Comparison of ENCODE assay signal across 1 cellular context in genomic region chr2:169796441-169796840, GRCh38.
TF ChIP-seq lines count a peak whose summit lies in the region.

No MANE protein-coding gene starts in this region.

TF ChIP-seq in K562, 482 proteins besides CTCF, POLR2A, EP300 and RAD21:
- TF ChIP-seq C11orf30 (IDR thresholded peaks at IDR 0.05; ENCODE audit: low read depth) = 0 out of 2 replicates have a peak, but pooled peaks have one; percentile 30
- no peak for TF ChIP-seq SRSF9 (IDR thresholded peaks at IDR 0.05; ENCODE audit: borderline replicate concordance, low read depth, low read length)
- no peak for TF ChIP-seq ZNF830 (CRISPR knock-in tag; IDR thresholded peaks at IDR 0.05)
- TF ChIP-seq PHF20 (IDR thresholded peaks at IDR 0.05; ENCODE audit: partially characterized antibody) = no peak
- no peak for TF ChIP-seq CHCHD3 (CRISPR knock-in tag; IDR thresholded peaks at IDR 0.05)
- peak; percentile 53 for TF ChIP-seq ZNF316 (IDR thresholded peaks at IDR 0.05)
- TF ChIP-seq U2AF2 (optimal IDR thresholded peaks at IDR 0.05; ENCODE audit: low read depth, low read length) = no peak
- TF ChIP-seq STAT6 (CRISPR knock-in tag; IDR thresholded peaks at IDR 0.05) = no peak
- TF ChIP-seq RAD51 (IDR thresholded peaks at IDR 0.05; ENCODE audit: borderline replicate concordance, low read depth) = no peak
- no peak for TF ChIP-seq RBM39 (optimal IDR thresholded peaks at IDR 0.05; ENCODE audit: low read depth, low read length)
- no peak for TF ChIP-seq EP400 (IDR thresholded peaks at IDR 0.05)
- TF ChIP-seq XRCC5 (IDR thresholded peaks at IDR 0.05; ENCODE audit: low read depth, low read length) = no peak
- TF ChIP-seq RBM25 (IDR thresholded peaks at IDR 0.05; ENCODE audit: low read depth, low read length, severe bottlenecking) = no peak
TF ChIP-seq in K562: peak in this region for 2.
